26 cellular contexts compared by ENCODE assay signal in genomic region chr9:134278286-134278685, GRCh38.
"Had no signal": no experiment of that assay in that cellular context is flagged by ENCODE, and none has a peak within 500 bp of the region (broad histone marks: within the 10 kb centered on the region; RNA-seq: fewer than 3 reads in every experiment).

No MANE protein-coding gene starts in this region.

- H3K27ac ChIP-seq: colonic mucosa, epithelial cell of prostate, esophagus squamous epithelium, gastrocnemius medialis, heart right ventricle, left lung, lower lobe of right lung had no signal

- DNase-seq: colonic mucosa; cortex of kidney; effector CD8-positive, alpha-beta T cell; effector memory CD8-positive, alpha-beta T cell; endodermal cell; erythroblast; esophagus squamous epithelium; foreskin fibroblast; foreskin melanocyte; gastrocnemius medialis; glutamatergic neuron; head of caudate nucleus; heart right ventricle; hippocampal formation; left cardiac atrium; left lung; left ventricle myocardium superior; lower lobe of right lung; mesenchymal stem cell; mucosa of descending colon; naive B cell had no signal

- H3K4me3 ChIP-seq: colonic mucosa, esophagus squamous epithelium, gastrocnemius medialis, heart right ventricle, left lung, lower lobe of right lung, mucosa of descending colon had no signal

- H3K9me3 ChIP-seq: colonic mucosa, esophagus squamous epithelium, gastrocnemius medialis, lower lobe of right lung, mucosa of descending colon had no signal

- FAIRE-seq: endometrium, islet of Langerhans, keratinocyte had no signal

- H3K27me3 ChIP-seq: colonic mucosa, gastrocnemius medialis had no signal

- H3K4me1 ChIP-seq: colonic mucosa, lower lobe of right lung had no signal

- ATAC-seq: effector memory CD8-positive, alpha-beta T cell; esophagus mucosa; gastrocnemius medialis; heart right ventricle; left cardiac atrium; left lung; left ventricle myocardium superior; lower lobe of right lung; mucosa of descending colon had no signal

- H3K36me3 ChIP-seq: colonic mucosa, esophagus squamous epithelium, gastrocnemius medialis, heart right ventricle, left lung, lower lobe of right lung had no signal
